12 cellular contexts compared by ENCODE assay signal in the genomic region with DNA sequence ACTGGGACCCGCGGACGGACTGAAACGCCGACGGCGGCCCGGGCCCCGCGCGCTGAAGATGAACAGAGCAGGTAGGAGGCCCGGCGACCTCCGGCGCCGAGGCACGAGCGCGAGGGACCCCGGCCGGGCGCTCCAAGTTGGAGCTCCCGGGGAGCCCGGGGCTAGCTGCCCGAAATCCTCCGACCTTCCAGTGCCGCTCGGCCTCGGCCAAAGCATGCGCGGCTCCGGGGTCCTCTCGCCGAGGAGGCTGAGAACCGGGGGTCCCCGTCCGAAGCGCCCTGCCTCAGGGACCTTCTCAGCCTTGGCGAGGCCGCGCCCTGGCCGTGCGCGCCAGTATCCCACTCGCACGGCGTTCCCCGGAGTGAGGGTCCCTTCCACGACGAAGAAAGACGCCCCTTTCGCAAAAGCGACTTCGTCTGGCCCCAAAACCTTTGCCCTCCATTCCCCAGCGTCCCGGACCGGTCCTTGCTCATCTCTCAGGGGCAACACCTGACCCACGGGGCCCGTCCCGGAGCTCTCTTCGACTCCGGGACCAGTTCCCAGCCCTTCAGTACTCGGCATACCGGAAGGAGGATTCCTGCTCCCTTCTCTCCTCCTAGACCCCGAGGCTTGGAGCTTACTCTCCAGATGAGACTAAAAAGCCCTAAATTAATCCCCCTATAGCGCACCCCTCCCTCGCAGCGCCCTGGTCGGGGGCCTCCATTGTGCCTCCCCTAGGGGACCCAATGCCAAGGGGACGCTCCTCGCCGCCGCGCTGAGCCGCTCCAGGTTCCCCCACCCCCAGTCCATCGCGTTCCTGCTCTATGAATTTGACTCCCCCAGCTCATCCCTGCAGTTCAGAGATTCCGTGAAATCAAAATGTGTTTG. TPM values are rescaled to one million over a fixed set of nuclear protein-coding genes. Genes with fewer than 3 reads are reported as not detected.
DNase-seq lines count a peak whose midpoint lies in the region; ATAC-seq, FAIRE-seq and TF ChIP-seq lines count a peak whose summit lies in the region.
"Had no signal": no experiment of that assay in that cellular context is flagged by ENCODE, and none has a peak within 500 bp of the region (broad histone marks: within the 10 kb centered on the region; RNA-seq: fewer than 3 reads in every experiment).

No MANE protein-coding gene starts in this region.

- H3K27me3 Mint-ChIP-seq in H9 (ENCODE audit: low read depth) = peaks cover 81% of the 10 kb centered on the region
- peaks cover 85% of the 10 kb centered on the region for H3K27me3 Mint-ChIP-seq in dendritic cell treated with granulocyte-macrophage colony-stimulating factor and Interleukin-4, amounts not matched to agents 40 ng/mL and 50 ng/mL, for 4 days

- H4K20me1 ChIP-seq in H9 (ENCODE audit: control insufficient read depth, insufficient read depth, insufficient read length) = no peaks in the 10 kb centered on the region

- no peak overlapping the region for H3T11ph ChIP-seq in H9 (ENCODE audit: low read length)

- H4K91ac ChIP-seq in H9 (ENCODE audit: insufficient read length, low read depth, low read length) = no peak overlapping the region

- no CpG with 5 or more reads among the region's 78 CpGs for WGBS in H9 (ENCODE audit: extremely low coverage, insufficient read length, low lambda C conversion rate)

- H3K4me1 ChIP-seq in H9 (ENCODE audit: insufficient read depth, low read length) (no peaks in the 10 kb centered on the region; the same call in 1 of the 2 replicates), kidney (ENCODE audit: control insufficient read depth in 1 of 2, insufficient read depth in 1 of 2, low read depth in 1 of 2, low read length in 2 of 2) (peaks cover 7 to 13% of the 10 kb centered on the region in 2 donors)

- H3K4me3 ChIP-seq in kidney (ENCODE audit: low read length in 2 of 2) = peak overlapping the region; percentile 70 to 80
- H3K4me3 ChIP-seq in WERI-Rb-1 (ENCODE audit: low read depth, low read length) = no peak overlapping the region

- FAIRE-seq in kidney (lab: Jason Lieb, UNC) = no peak

- no peaks in the 10 kb centered on the region for H3K36me3 Mint-ChIP-seq in H9 (ENCODE audit: insufficient read depth in 1 of 3, low read depth in 3 of 3)
- H3K36me3 Mint-ChIP-seq in dendritic cell treated with granulocyte-macrophage colony-stimulating factor and Interleukin-4, amounts not matched to agents 40 ng/mL and 50 ng/mL, for 4 days (ENCODE audit: low read depth) = no peaks in the 10 kb centered on the region

- no peak overlapping the region for H2BK15ac ChIP-seq in H9 (ENCODE audit: low read depth, low read length)

- H2BK20ac ChIP-seq in H9 (ENCODE audit: low read depth, low read length, poor library complexity, severe bottlenecking) = no peak overlapping the region

- TF ChIP-seq CTCF in H9 (conservative IDR thresholded peaks at IDR 0.05) (no peak), kidney (IDR thresholded peaks at IDR 0.05; ENCODE audit: borderline replicate concordance, extremely low read depth, insufficient read depth) (no peak), GM13977 (IDR thresholded peaks at IDR 0.05; ENCODE audit: extremely low read depth, insufficient read depth, missing control alignments) (no peak), WERI-Rb-1 (IDR thresholded peaks at IDR 0.05; ENCODE audit: low read depth, low read length) (no peak)

- H3K9me3 Mint-ChIP-seq in H9 = no peaks in the 10 kb centered on the region; a peak in 1 of 5 replicates
- H3K9me3 Mint-ChIP-seq in dendritic cell treated with granulocyte-macrophage colony-stimulating factor and Interleukin-4, amounts not matched to agents 40 ng/mL and 50 ng/mL, for 4 days = no peaks in the 10 kb centered on the region
- H3K9me3 Mint-ChIP-seq: CD4-positive, alpha-beta T cell had no signal

- H3K9ac ChIP-seq in H9 (ENCODE audit: extremely low read depth, insufficient read length, low read length) (peak overlapping the region; percentile 12), kidney (ENCODE audit: low read length in 2 of 2) (peak overlapping the region in 1 of 2 donors; percentile 75)

- H3K23ac ChIP-seq in H9 (ENCODE audit: insufficient read length, low read depth, low read length) = no peak overlapping the region

- H3K9me3 ChIP-seq in H9 (ENCODE audit: control insufficient read depth, low read depth, low read length) (no peaks in the 10 kb centered on the region), kidney (ENCODE audit: control insufficient read depth in 1 of 2, low read length in 2 of 2) (no peaks in the 10 kb centered on the region), WERI-Rb-1 (ENCODE audit: severe bottlenecking) (no peaks in the 10 kb centered on the region)

- ATAC-seq in sciatic nerve = peak; percentile 62
- ATAC-seq in HG03521 (IDR thresholded peaks at IDR 0.05; ENCODE audit: unreplicated experiment) = no peak

- peaks cover 9% of the 10 kb centered on the region; the same call in 1 of the 2 replicates for H3K27me3 ChIP-seq in H9 (ENCODE audit: insufficient read depth, low read length)
- H3K27me3 ChIP-seq in WERI-Rb-1 (ENCODE audit: insufficient read depth, low read depth, severe bottlenecking) = peaks cover 88% of the 10 kb centered on the region

- H2AFZ ChIP-seq in H9 (ENCODE audit: low read length) = no peak overlapping the region

- no peaks in the 10 kb centered on the region for H3K79me2 ChIP-seq in H9 (ENCODE audit: insufficient read depth, low read length)

- no peak overlapping the region for H2BK120ac ChIP-seq in H9 (ENCODE audit: low read depth, low read length, poor library complexity, severe bottlenecking)

- H3K27ac ChIP-seq in H9 (ENCODE audit: insufficient read length, low read depth, low read length) = no peak overlapping the region
- peak overlapping the region; percentile 74 to 79 for H3K27ac ChIP-seq in kidney (ENCODE audit: low read depth in 2 of 2, low read length in 2 of 2)
- no peak overlapping the region for H3K27ac ChIP-seq in WERI-Rb-1

- intact Hi-C loops in dendritic cell treated with granulocyte-macrophage colony-stimulating factor and Interleukin-4, amounts not matched to agents 40 ng/mL and 50 ng/mL, for 4 days (cut with micrococcal nuclease) = no loop called here
- intact Hi-C loops in kidney (cut with DNase I) = no loop called here
- intact Hi-C loops in sciatic nerve (cut with DNase I) = no loop called here

- H3K4me2 ChIP-seq in H9 (ENCODE audit: insufficient read depth, insufficient read length, low read length) = peak overlapping the region; percentile 56

- H3K14ac ChIP-seq in H9 (ENCODE audit: insufficient read depth, low read length) = peak overlapping the region; percentile 11; the same call in 1 of the 2 replicates

- H3K4ac ChIP-seq in H9 (ENCODE audit: low read depth, low read length) = no peak overlapping the region

- no peak overlapping the region for H2AK5ac ChIP-seq in H9 (ENCODE audit: insufficient read length, low read length)

- in situ Hi-C loops in GM13977 (cut with MboI; ENCODE audit: low pct_unique_long_range_greater_than_20kb, low sequenced_read_pairs, unreplicated experiment) = no loop called here

- no peak overlapping the region for H2BK12ac ChIP-seq in H9 (ENCODE audit: insufficient read length, low read depth, low read length)

- peak overlapping the region; percentile 86 to 95 for H3K4me3 Mint-ChIP-seq in H9
- peak overlapping the region; percentile 65 for H3K4me3 Mint-ChIP-seq in dendritic cell treated with granulocyte-macrophage colony-stimulating factor and Interleukin-4, amounts not matched to agents 40 ng/mL and 50 ng/mL, for 4 days
- H3K4me3 Mint-ChIP-seq: CD4-positive, alpha-beta T cell had no signal

- H3K23me2 ChIP-seq in H9 (ENCODE audit: insufficient read length, low read depth, low read length, poor library complexity, severe bottlenecking) = peaks cover 12% of the 10 kb centered on the region

- H3K56ac ChIP-seq in H9 (ENCODE audit: insufficient read length, low read depth, low read length) = no peak overlapping the region

- H3K4me1 Mint-ChIP-seq in H9 = peaks cover 24 to 32% of the 10 kb centered on the region in 2 experiments
- H3K4me1 Mint-ChIP-seq in dendritic cell treated with granulocyte-macrophage colony-stimulating factor and Interleukin-4, amounts not matched to agents 40 ng/mL and 50 ng/mL, for 4 days (ENCODE audit: low read depth) = peaks cover 21% of the 10 kb centered on the region

- H4K5ac ChIP-seq in H9 (ENCODE audit: insufficient read length, low read depth, low read length) = no peak overlapping the region

- H3K18ac ChIP-seq in H9 (ENCODE audit: insufficient read length, low read depth, low read length) = no peak overlapping the region

- no peaks in the 10 kb centered on the region for H3K36me3 ChIP-seq in kidney (ENCODE audit: control insufficient read depth in 1 of 2, insufficient read depth in 2 of 2, low read length in 2 of 2)
- no peaks in the 10 kb centered on the region for H3K36me3 ChIP-seq in WERI-Rb-1

- no peak overlapping the region for H2BK5ac ChIP-seq in H9 (ENCODE audit: insufficient read length, low read length)

- no peak overlapping the region for H4K8ac ChIP-seq in H9 (replicated peaks; ENCODE audit: insufficient read length, low read depth, low read length)

- no peak overlapping the region for H3K27ac Mint-ChIP-seq in H9
- H3K27ac Mint-ChIP-seq in dendritic cell treated with granulocyte-macrophage colony-stimulating factor and Interleukin-4, amounts not matched to agents 40 ng/mL and 50 ng/mL, for 4 days = no peak overlapping the region
- H3K27ac Mint-ChIP-seq: CD4-positive, alpha-beta T cell had no signal

- DNase-seq in H9 (peak; percentile 56), kidney (no peak), sciatic nerve (ENCODE audit: low spot score) (no peak), amniotic stem cell (lab: John Stamatoyannopoulos, UW) (no peak), GM13977 (ENCODE audit: low spot score) (no peak), WERI-Rb-1 (no peak)
- DNase-seq: CD4-positive, alpha-beta T cell; effector memory CD4-positive, alpha-beta T cell; NCI-H1436 treated with DMSO at 0.1 percent for 48 hours; SHP77 treated with DMSO at 0.1 percent for 48 hours had no signal

- no peaks in the 10 kb centered on the region for H3K79me1 ChIP-seq in H9 (ENCODE audit: insufficient read depth, low read depth, low read length, poor library complexity, severe bottlenecking)

RNA-seq across cellular contexts. Expression of gene FGD5, which starts 7.7 kb away (rescaled TPM):
- 7.8 and 8.6 TPM in 2 replicates for total RNA-seq in H9 (2021)
- total RNA-seq in kidney = 40.1 TPM
- polyA plus RNA-seq in kidney (ENCODE audit: insufficient read depth, low read depth, low replicate concordance) = 18.7 TPM
- total RNA-seq in sciatic nerve = 57.4 TPM
- total RNA-seq: CD4-positive, alpha-beta T cell had no signal

Comparison
In these comparisons a context has a peak if more than half of its experiments do, and no peak if none do; other contexts are left out.
1. H3K27ac ChIP-seq: peak in kidney (2 of 2); none in H9 (single experiment) and WERI-Rb-1 (single experiment).